18 cellular contexts compared by ENCODE assay signal in the genomic region with DNA sequence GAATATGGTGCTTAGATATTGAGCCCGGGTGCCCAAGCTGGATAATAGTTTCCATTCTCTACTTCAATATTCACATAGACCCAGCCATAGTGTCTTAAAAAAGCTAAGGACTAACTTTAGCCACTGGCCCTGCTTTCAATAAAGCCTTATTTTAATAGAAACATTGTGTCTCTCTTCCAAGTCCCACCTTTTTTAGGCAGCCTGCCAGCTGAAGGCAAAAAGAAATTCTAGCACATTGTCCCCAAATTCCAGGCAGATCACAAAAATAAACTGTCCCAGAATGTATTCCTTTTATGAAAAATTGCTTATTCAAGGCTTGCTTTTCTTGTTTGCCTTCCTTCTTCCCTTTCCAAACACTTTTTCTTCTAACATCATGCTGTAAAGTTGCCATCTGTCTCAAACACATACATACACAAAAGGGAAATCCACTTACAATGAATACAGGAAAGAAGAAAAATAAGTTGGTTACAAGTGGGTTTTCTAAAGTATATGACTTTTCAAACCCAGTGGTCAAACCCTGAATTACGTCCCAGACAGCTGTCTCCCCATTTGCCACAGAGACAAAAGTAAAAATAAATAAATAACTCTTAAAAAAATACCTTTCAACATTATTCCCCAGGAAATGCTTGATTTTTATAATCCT.
"Had no signal": no experiment of that assay in that cellular context is flagged by ENCODE, and none has a peak within 500 bp of the region (broad histone marks: within the 10 kb centered on the region; RNA-seq: fewer than 3 reads in every experiment).

No MANE protein-coding gene starts in this region.

- H3K4me1 ChIP-seq: heart left ventricle, tibial nerve had no signal

- H3K27me3 Mint-ChIP-seq: activated naive CD8-positive, alpha-beta T cell had no signal

- H3K27ac Mint-ChIP-seq: activated B cell treated with CpG ODN at 0.5 μM for 24 hours; activated CD8-positive, alpha-beta T cell treated with anti-CD3 and anti-CD28 coated beads for 36 hours; activated naive CD8-positive, alpha-beta T cell; naive thymus-derived CD8-positive, alpha-beta T cell; stimulated activated naive B cell treated with anti-CD40 and anti-IgM and Interleukin-4, amounts not matched to agents 10 μg/mL and 1 μg/mL and 100 μg/mL, for 72 hours had no signal

- H3K4me3 ChIP-seq: heart left ventricle, lung, tibial nerve had no signal

- DNase-seq: activated B cell treated with CpG ODN at 0.5 μM for 24 hours; activated CD4-positive, alpha-beta T cell treated with anti-CD3 and anti-CD28 coated beads for 48 hours; activated CD8-positive, alpha-beta memory T cell treated with anti-CD3 and anti-CD28 coated beads, Interleukin-2, amount 50 U/mL, for 4 hours; activated CD8-positive, alpha-beta T cell treated with anti-CD3 and anti-CD28 coated beads for 36 hours; activated effector memory CD4-positive, alpha-beta T cell treated with anti-CD3 and anti-CD28 coated beads, Interleukin-2, amount 50 U/mL, for 16 hours; activated T-cell treated with anti-CD3 and anti-CD28 coated beads, Interleukin-2, amount 50 U/mL, for 48 hours; central memory CD4-positive, alpha-beta T cell; cortex of kidney; effector CD4-positive, alpha-beta T cell; heart left ventricle; left colon; naive thymus-derived CD8-positive, alpha-beta T cell; stimulated activated CD4-positive, alpha-beta T cell treated with anti-CD3 and anti-CD28 coated beads, Interleukin-2, amount 100 ng/mL, for 48 hours; stimulated activated naive B cell treated with anti-CD40 and anti-IgM and Interleukin-4, amounts not matched to agents 10 μg/mL and 1 μg/mL and 100 μg/mL, for 72 hours had no signal

- H3K36me3 Mint-ChIP-seq: brain; naive thymus-derived CD8-positive, alpha-beta T cell; stimulated activated naive B cell treated with anti-CD40 and anti-IgM and Interleukin-4, amounts not matched to agents 10 μg/mL and 1 μg/mL and 100 μg/mL, for 72 hours had no signal

- ATAC-seq: activated CD8-positive, alpha-beta T cell treated with anti-CD3 and anti-CD28 coated beads for 36 hours; heart left ventricle; left colon; naive thymus-derived CD8-positive, alpha-beta T cell; stimulated activated naive B cell treated with anti-CD40 and anti-IgM and Interleukin-4, amounts not matched to agents 10 μg/mL and 1 μg/mL and 100 μg/mL, for 72 hours had no signal

- H3K36me3 ChIP-seq: heart left ventricle, tibial nerve had no signal

- H3K4me1 Mint-ChIP-seq: activated B cell treated with CpG ODN at 0.5 μM for 24 hours; naive thymus-derived CD8-positive, alpha-beta T cell had no signal

- H3K27me3 ChIP-seq: heart left ventricle had no signal

- H3K9me3 ChIP-seq: heart left ventricle, tibial nerve had no signal

- H3K27ac ChIP-seq: heart left ventricle, tibial nerve had no signal

- H3K4me3 Mint-ChIP-seq: activated B cell treated with CpG ODN at 0.5 μM for 24 hours; activated CD8-positive, alpha-beta T cell treated with anti-CD3 and anti-CD28 coated beads for 36 hours; activated naive CD8-positive, alpha-beta T cell; brain; naive thymus-derived CD8-positive, alpha-beta T cell; stimulated activated naive B cell treated with anti-CD40 and anti-IgM and Interleukin-4, amounts not matched to agents 10 μg/mL and 1 μg/mL and 100 μg/mL, for 72 hours had no signal

- H3K9me3 Mint-ChIP-seq: activated B cell treated with CpG ODN at 0.5 μM for 24 hours; activated CD8-positive, alpha-beta T cell treated with anti-CD3 and anti-CD28 coated beads for 36 hours; brain; naive thymus-derived CD8-positive, alpha-beta T cell; stimulated activated naive B cell treated with anti-CD40 and anti-IgM and Interleukin-4, amounts not matched to agents 10 μg/mL and 1 μg/mL and 100 μg/mL, for 72 hours had no signal
